Comparison of ENCODE assay signal across 11 cellular contexts in the genomic region with DNA sequence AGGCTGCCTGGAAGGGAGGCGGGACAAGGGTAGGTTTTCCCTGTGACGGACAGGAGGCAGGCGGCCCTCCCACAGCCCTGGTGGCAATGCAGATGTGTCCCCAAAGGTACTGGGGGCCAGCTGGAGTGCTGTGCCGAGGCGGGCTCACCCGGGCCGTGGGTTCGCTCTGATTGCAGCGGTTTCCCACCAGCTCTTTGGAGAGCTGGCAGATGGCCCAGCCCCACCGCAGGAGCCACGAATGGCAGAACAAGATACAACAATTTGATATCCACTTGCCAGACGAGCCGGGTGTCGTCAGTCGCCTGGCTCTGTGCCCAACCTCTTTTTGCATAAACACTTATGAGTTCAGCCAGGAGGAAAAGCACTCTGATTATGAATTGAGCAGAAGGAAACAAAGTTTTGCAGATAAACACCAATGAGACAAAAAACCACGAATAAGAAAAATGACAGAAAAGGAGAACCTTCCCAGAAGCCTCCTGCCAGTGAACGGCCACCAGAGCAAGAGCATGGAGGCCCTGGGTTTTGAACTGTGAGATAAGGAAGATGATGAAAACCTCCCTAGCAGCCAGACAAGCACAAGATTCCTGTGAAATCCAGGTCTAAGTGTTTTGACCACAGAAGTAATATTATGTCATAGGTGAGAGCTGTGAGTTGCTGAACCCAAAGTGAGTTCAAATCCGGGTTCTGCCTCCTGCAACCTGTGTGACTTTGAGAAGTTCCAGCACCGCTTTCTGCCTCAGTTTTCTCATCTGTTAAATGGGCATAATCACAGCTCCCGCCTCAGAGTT. TPM values are rescaled to one million over a fixed set of nuclear protein-coding genes. Genes with fewer than 3 reads are reported as not detected.
DNase-seq lines count a peak whose midpoint lies in the region; ATAC-seq and TF ChIP-seq lines count a peak whose summit lies in the region.
"Not testable (repeated sequence)": the region's sequence is repeated elsewhere in the genome, so short reads cannot be mapped to it uniquely, and the experiment has no call there.
"Had no signal": no experiment of that assay in that cellular context is flagged by ENCODE, and none has a peak within 500 bp of the region (broad histone marks: within the 10 kb centered on the region; RNA-seq: fewer than 3 reads in every experiment).

No MANE protein-coding gene starts in this region.

- TF ChIP-seq CTCF in WTC11 (IDR thresholded peaks at IDR 0.05); adrenal gland (IDR thresholded peaks at IDR 0.05); ovary (IDR thresholded peaks at IDR 0.05); upper lobe of right lung (IDR thresholded peaks at IDR 0.05): not testable (repeated sequence)

- POLR2A ChIA-PET in WTC11 (lab: Charles Lee) = not testable (repeated sequence)

- not testable (repeated sequence) for H3K4me3 Mint-ChIP-seq in WTC11

- not testable (repeated sequence) for H3K27ac Mint-ChIP-seq in WTC11

- not testable (repeated sequence) for TF ChIP-seq POLR2A in adrenal gland (IDR thresholded peaks at IDR 0.05); ovary (IDR thresholded peaks at IDR 0.05)

- intact Hi-C loops in adrenal gland (cut with DNase I); ovary (cut with DNase I); upper lobe of right lung (cut with DNase I): not testable (repeated sequence)

- CTCF ChIA-PET in WTC11 (lab: Charles Lee) = not testable (repeated sequence)

- not testable (repeated sequence) for H3K9me3 ChIP-seq in adrenal gland (replicated peaks in 1 of 3); ovary; upper lobe of right lung

- not testable (repeated sequence) for H3K27me3 Mint-ChIP-seq in WTC11 (ENCODE audit: low read depth)

- DNase-seq in DMS153 treated with DMSO at 0.1 percent for 48 hours (lab: John Stamatoyannopoulos, UW; ENCODE audit: unreplicated experiment) (peak; percentile 66), NAMALWA (ENCODE audit: low spot score) (peak; percentile 57), NCI-H524 (lab: John Stamatoyannopoulos, UW) (peak; percentile 90 to 96), WTC11 (ENCODE audit: low spot score) (peak; percentile 23), adrenal gland (peak in 4 of 7 donors; percentile 28 to 82 (median 36)), glomerular visceral epithelial cell (ENCODE audit: extremely low spot score) (peak; percentile 71), ovary (peak; percentile 38 to 79 (median 65)), upper lobe of right lung (peak; percentile 73)

- peaks cover 11% of the 10 kb centered on the region for H3K4me1 Mint-ChIP-seq in WTC11

- not testable (repeated sequence) for H3K36me3 ChIP-seq in adrenal gland (replicated peaks in 1 of 2); ovary; upper lobe of right lung

- H3K27ac ChIP-seq in adrenal gland = peak overlapping the region in 1 of 5 donors; percentile 38
- H3K27ac ChIP-seq in ovary = peak overlapping the region in 1 of 2 donors; percentile 4
- H3K27ac ChIP-seq in upper lobe of right lung = not testable (repeated sequence)

- not testable (repeated sequence) for ATAC-seq in WTC11, upper lobe of right lung

- H3K9me3 Mint-ChIP-seq in WTC11 = not testable (repeated sequence)

- not testable (repeated sequence) for H3K36me3 Mint-ChIP-seq in WTC11

- not testable (repeated sequence) for TF ChIP-seq EP300 in ovary (IDR thresholded peaks at IDR 0.05)

- H3K27me3 ChIP-seq in adrenal gland, ovary, upper lobe of right lung: not testable (repeated sequence)

- H3K4me1 ChIP-seq in adrenal gland (replicated peaks in 1 of 2); ovary (ENCODE audit: insufficient read depth); upper lobe of right lung: not testable (repeated sequence)

- WGBS in adrenal gland, 4 donors = 32 to 44% (median 35%) methylated on average over 9 to 20 of the region's 20 CpGs
- WGBS in ovary, 3 donors = 11 to 23% (median 13%) methylated on average over 20 of the region's 20 CpGs

- not testable (repeated sequence) for H3K4me3 ChIP-seq in adrenal gland, ovary, upper lobe of right lung

RNA-seq across cellular contexts. Expression of a gene that starts 19.9 kb away (rescaled TPM):
- total RNA-seq in WTC11 (2021) (15.4 to 19.9 TPM (median 19.6 TPM) in 3 replicates), adrenal gland (10 to 100 TPM in 5 of 8 donors, 1 to 10 TPM in 3; 7.7 to 19.5 (median 10.9) TPM), ovary (10 to 100 TPM in 2 of 7 donors, 1 to 10 TPM in 5; 2.1 to 18.6 (median 9.4) TPM), upper lobe of right lung (9.6 TPM)
- polyA plus RNA-seq in adrenal gland (10 to 100 TPM in 1 of 3 donors, 1 to 10 TPM in 2; 7.0 to 11.8 (median 7.2) TPM), ovary (1 to 10 TPM; 4.4 to 8.4 TPM)

RNA-seq across cellular contexts. Expression of a gene that starts 45.9 kb away (rescaled TPM):
- total RNA-seq in WTC11 (2021) (25.7 to 31.4 TPM (median 26.2 TPM) in 3 replicates), adrenal gland (100 to 1,000 TPM in 1 of 8 donors, 10 to 100 TPM in 7; 30.8 to 207 (median 44.4) TPM), ovary (10 to 100 TPM in 6 of 7 donors, 1 to 10 TPM in 1; 9.1 to 21.3 (median 15.5) TPM), upper lobe of right lung (26.4 TPM)
- polyA plus RNA-seq in adrenal gland (10 to 100 TPM; 19.2 to 43.2 (median 20.3) TPM), ovary (10 to 100 TPM; 13.7 to 19.3 TPM)

RNA-seq across cellular contexts. Expression of a gene that starts 51.7 kb away (rescaled TPM):
- total RNA-seq in WTC11 (2021) (1.4 to 1.8 TPM (median 1.8 TPM) in 3 replicates), adrenal gland (10 to 100 TPM in 1 of 8 donors, 1 to 10 TPM in 7; 1.3 to 27.9 (median 4.6) TPM), ovary (1 to 10 TPM in 5 of 7 donors, under 1 TPM in 1, not detected in 1; 0.37 to 7.1 (median 3.2) TPM), upper lobe of right lung (201 TPM)
- polyA plus RNA-seq in adrenal gland (10 to 100 TPM in 1 of 3 donors, 1 to 10 TPM in 2; 2.1 to 14.1 (median 6.3) TPM), ovary (10 to 100 TPM in 1 of 2 donors, under 1 TPM in 1; 0.57 to 17.5 TPM)
- total RNA-seq: activated naive CD4-positive, alpha-beta T cell treated with anti-CD3 and anti-CD28 coated beads, Interleukin-2, amount 50 U/mL, for 72 hours; osteoblast; T-helper 2 cell treated with Interferon-gamma antibody and Interleukin-4, amounts not matched to agents 100 ng/mL and 5 ng/mL, for 36 hours had no signal

Comparison
In these comparisons a context has a peak if more than half of its experiments do, and no peak if none do; other contexts are left out.
1. DNase-seq: peak in every context shown above with its lines; median percentile 93 in NCI-H524; 73 in upper lobe of right lung; 71 in glomerular visceral epithelial cell; 66 in DMS153 treated with DMSO at 0.1 percent for 48 hours; 65 in ovary; 57 in NAMALWA; 36 in adrenal gland; 23 in WTC11.